ENCODE assay signal across 8 cellular contexts in genomic region chr19:35828694-35829301, GRCh38.
DNase-seq lines count a peak whose midpoint lies in the region; ATAC-seq and TF ChIP-seq lines count a peak whose summit lies in the region.

No MANE protein-coding gene starts in this region.

- TF ChIP-seq CTCF in AG10803 (conservative IDR thresholded peaks at IDR 0.05; ENCODE audit: low read length), result no peak
- TF ChIP-seq CTCF in foreskin fibroblast (IDR thresholded peaks at IDR 0.05; ENCODE audit: low read depth, low read length), result no peak
- TF ChIP-seq CTCF in GM10266 (IDR thresholded peaks at IDR 0.05; ENCODE audit: control insufficient read depth, insufficient read depth, low read depth, missing control alignments), result no peak

- DNase-seq in AG10803 (ENCODE audit: low read depth), result peak; percentile 50
- peak; percentile 57 for DNase-seq in LoVo (ENCODE audit: low spot score)
- DNase-seq in activated T-cell treated with anti-CD3 and anti-CD28 coated beads for 24 hours (ENCODE audit: low read depth), result peak; percentile 19
- peak; percentile 52 to 87 for DNase-seq in foreskin fibroblast
- peak; percentile 57 for DNase-seq in pons (ENCODE audit: low spot score)
- no peak for DNase-seq in GM10266 (ENCODE audit: extremely low spot score)
- no peak for DNase-seq in NCI-H446 (lab: John Stamatoyannopoulos, UW)

- H3K4me3 ChIP-seq in AG10803 (ENCODE audit: low read length), result no peak overlapping the region
- no peak overlapping the region for H3K4me3 ChIP-seq in foreskin fibroblast (ENCODE audit: low read depth in 1 of 2, low read length in 2 of 2)

- no peak for ATAC-seq in HG03045 (IDR thresholded peaks at IDR 0.05; ENCODE audit: unreplicated experiment)

Comparison
In these comparisons a context has a peak if more than half of its experiments do, and no peak if none do; other contexts are left out.
1. DNase-seq: peak in AG10803 (single experiment), LoVo (single experiment), activated T-cell treated with anti-CD3 and anti-CD28 coated beads for 24 hours (single experiment), foreskin fibroblast (2 of 2) and pons (single experiment); none in GM10266 (single experiment) and NCI-H446 (0 of 2).